9 cellular contexts compared by ENCODE assay signal in genomic region chr6:140744648-140745320, GRCh38.
DNase-seq lines count a peak whose midpoint lies in the region; ATAC-seq, FAIRE-seq and TF ChIP-seq lines count a peak whose summit lies in the region.
"Had no signal": no experiment of that assay in that cellular context is flagged by ENCODE, and none has a peak within 500 bp of the region (broad histone marks: within the 10 kb centered on the region; RNA-seq: fewer than 3 reads in every experiment).

No MANE protein-coding gene starts in this region.

- FAIRE-seq in keratinocyte (lab: Jason Lieb, UNC) = peak; percentile 58

- peaks cover 35% of the 10 kb centered on the region for H3K9me3 Mint-ChIP-seq in mesothelial cell of epicardium

- no peaks in the 10 kb centered on the region for H3K36me3 ChIP-seq in keratinocyte (ENCODE audit: control insufficient read depth in 2 of 2, extremely low read depth in 1 of 2, insufficient read depth in 2 of 2, low read length in 2 of 2)

- dilution Hi-C loops in keratinocyte (cut with MboI; ENCODE audit: extremely low pct_ligation_motif_present, low sequenced_read_pairs) = no loop called here

- no peak overlapping the region for H3K4me2 ChIP-seq in keratinocyte (ENCODE audit: control insufficient read depth, extremely low read depth, insufficient read depth, low read depth, low read length)

- no peaks in the 10 kb centered on the region for H3K4me1 Mint-ChIP-seq in mesothelial cell of epicardium

- no peaks in the 10 kb centered on the region for H3K4me1 ChIP-seq in keratinocyte (ENCODE audit: control insufficient read depth, extremely low read depth, insufficient read depth, low read length)

- H3K36me3 Mint-ChIP-seq in mesothelial cell of epicardium = peaks cover 5% of the 10 kb centered on the region

- H3K27ac Mint-ChIP-seq in mesothelial cell of epicardium = no peak overlapping the region
- H3K27ac Mint-ChIP-seq: activated T-cell treated with anti-CD3 and anti-CD28 coated beads, Interleukin-2, amount 50 U/mL, for 72 hours had no signal

- H3K4me3 Mint-ChIP-seq in mesothelial cell of epicardium = no peak overlapping the region
- H3K4me3 Mint-ChIP-seq: activated T-cell treated with anti-CD3 and anti-CD28 coated beads, Interleukin-2, amount 50 U/mL, for 72 hours had no signal

- peak; percentile 88 for ATAC-seq in GM18858 (IDR thresholded peaks at IDR 0.05; ENCODE audit: unreplicated experiment)
- ATAC-seq in HG02759 (IDR thresholded peaks at IDR 0.05; ENCODE audit: unreplicated experiment) = peak; percentile 87

- H3K9me3 ChIP-seq in keratinocyte (ENCODE audit: control insufficient read depth, low read depth, low read length) = no peaks in the 10 kb centered on the region

- TF ChIP-seq CTCF in keratinocyte (optimal IDR thresholded peaks at IDR 0.05 in 1 of 3, IDR thresholded peaks at IDR 0.05 in 1 of 3, conservative IDR thresholded peaks at IDR 0.05 in 1 of 3; ENCODE audit: extremely low read depth in 1 of 3, insufficient read depth in 2 of 3, low read length in 3 of 3) (no peak), mesothelial cell of epicardium (IDR thresholded peaks at IDR 0.05; ENCODE audit: unreplicated experiment) (no peak)

- H2AFZ ChIP-seq in keratinocyte (ENCODE audit: control insufficient read depth, low read length) = no peak overlapping the region

- no peaks in the 10 kb centered on the region for H4K20me1 ChIP-seq in keratinocyte (ENCODE audit: control insufficient read depth, extremely low read depth, insufficient read depth, low read length)

- DNase-seq in OCI-M1 (lab: John Stamatoyannopoulos, UW) = peak; percentile 26
- DNase-seq in keratinocyte (ENCODE audit: low read depth, low spot score) = peak; percentile 17
- DNase-seq in NOMO-1 treated with DMSO at 0.1 percent for 48 hours (lab: John Stamatoyannopoulos, UW; ENCODE audit: unreplicated experiment) = no peak
- DNase-seq in mesothelial cell of epicardium (ENCODE audit: low spot score in 2 of 2, unreplicated experiment in 2 of 2) = no peak
- no peak for DNase-seq in activated effector memory CD4-positive, alpha-beta T cell treated with anti-CD3 and anti-CD28 coated beads, Interleukin-2, amount 50 U/mL, for 16 hours
- no peak for DNase-seq in 8988T
- DNase-seq: activated T-cell treated with anti-CD3 and anti-CD28 coated beads, Interleukin-2, amount 50 U/mL, for 72 hours had no signal

- H3K9me1 ChIP-seq in keratinocyte (ENCODE audit: control insufficient read depth, extremely low read depth, insufficient read depth, low read length) = no peaks in the 10 kb centered on the region

- H3K9ac ChIP-seq in keratinocyte (ENCODE audit: control insufficient read depth, extremely low read depth, insufficient read depth, low read length) = no peak overlapping the region

- no peak overlapping the region for H3K4me3 ChIP-seq in keratinocyte (ENCODE audit: control insufficient read depth in 2 of 3, extremely low read depth in 1 of 3, insufficient read depth in 2 of 3, low read depth in 1 of 3, low read length in 3 of 3)

- H3K27me3 Mint-ChIP-seq in mesothelial cell of epicardium (ENCODE audit: low read depth) = no peaks in the 10 kb centered on the region

- H3K79me2 ChIP-seq in keratinocyte (ENCODE audit: control insufficient read depth, insufficient read depth, low read length) = no peaks in the 10 kb centered on the region

- no peak overlapping the region for H3K27ac ChIP-seq in keratinocyte (ENCODE audit: control insufficient read depth, insufficient read depth, low read length)

- no peaks in the 10 kb centered on the region for H3K27me3 ChIP-seq in keratinocyte (ENCODE audit: control insufficient read depth, extremely low read depth, insufficient read depth, low read length)

Comparison
In these comparisons a context has a peak if more than half of its experiments do, and no peak if none do; other contexts are left out.
1. DNase-seq: peak in OCI-M1 (single experiment) and keratinocyte (single experiment); none in NOMO-1 treated with DMSO at 0.1 percent for 48 hours (single experiment), mesothelial cell of epicardium (0 of 2), activated effector memory CD4-positive, alpha-beta T cell treated with anti-CD3 and anti-CD28 coated beads, Interleukin-2, amount 50 U/mL, for 16 hours (single experiment) and 8988T (single experiment).